19 cellular contexts compared by ENCODE assay signal in genomic region chr6:82257088-82257774, GRCh38. TPM values are rescaled to one million over a fixed set of nuclear protein-coding genes. Genes with fewer than 3 reads are reported as not detected.
DNase-seq lines count a peak whose midpoint lies in the region; ATAC-seq, FAIRE-seq and TF ChIP-seq lines count a peak whose summit lies in the region.
"Had no signal": no experiment of that assay in that cellular context is flagged by ENCODE, and none has a peak within 500 bp of the region (broad histone marks: within the 10 kb centered on the region; RNA-seq: fewer than 3 reads in every experiment).

No MANE protein-coding gene starts in this region.

- H3K4me3 ChIP-seq in Loucy (ENCODE audit: low read length, poor library complexity, severe bottlenecking) = no peak overlapping the region
- H3K4me3 ChIP-seq in K562 = no peak overlapping the region
- H3K4me3 ChIP-seq in osteoblast (ENCODE audit: insufficient read depth, low read length) = no peak overlapping the region
- H3K4me3 ChIP-seq in effector memory CD4-positive, alpha-beta T cell (ENCODE audit: insufficient read depth, low read depth, low read length, poor library complexity, severe bottlenecking) = no peak overlapping the region

- H3K9me1 ChIP-seq in K562 (ENCODE audit: control insufficient read depth, insufficient read depth, low read length) = no peaks in the 10 kb centered on the region

- no peaks in the 10 kb centered on the region for H3F3A ChIP-seq in Loucy (ENCODE audit: low read depth)

- H3K4me1 ChIP-seq in Loucy (ENCODE audit: insufficient read depth, low read length, poor library complexity, severe bottlenecking) (no peaks in the 10 kb centered on the region), K562 (replicated peaks in 1 of 2; ENCODE audit: control insufficient read depth in 2 of 2, insufficient read depth in 2 of 2, low read length in 2 of 2) (no peaks in the 10 kb centered on the region; a peak in 1 of 5 replicates), osteoblast (ENCODE audit: insufficient read depth, low read length) (peaks cover 16% of the 10 kb centered on the region)
- no peaks in the 10 kb centered on the region for H3K4me1 ChIP-seq in effector memory CD4-positive, alpha-beta T cell (ENCODE audit: control insufficient read depth, insufficient read depth, low read length, poor library complexity, severe bottlenecking)

- TF ChIP-seq CTCF in Loucy (conservative IDR thresholded peaks at IDR 0.05; ENCODE audit: low read length) (peak; percentile 29; the same call in 1 of the 2 replicates), K562 (IDR thresholded peaks at IDR 0.05 in 2 of 3, conservative IDR thresholded peaks at IDR 0.05 in 1 of 3; ENCODE audit: insufficient read depth in 2 of 3, low read depth in 1 of 3, low read length in 3 of 3) (peak in 1 of 3 experiments; percentile 37; a peak in 2 of 6 replicates), osteoblast (IDR thresholded peaks at IDR 0.05; ENCODE audit: extremely low read depth, low read depth, low read length) (peak; percentile 11)

- no peaks in the 10 kb centered on the region for H3K9me2 ChIP-seq in Loucy (replicated peaks; ENCODE audit: low read depth, low read length)

- H3K9me3 ChIP-seq in Loucy (ENCODE audit: insufficient read depth, low read depth, low read length) (no peaks in the 10 kb centered on the region), K562 (replicated peaks; ENCODE audit: control insufficient read depth, insufficient read depth, low read depth, low read length) (no peaks in the 10 kb centered on the region), osteoblast (ENCODE audit: low read depth, low read length) (no peaks in the 10 kb centered on the region)
- no peaks in the 10 kb centered on the region for H3K9me3 ChIP-seq in effector memory CD4-positive, alpha-beta T cell (ENCODE audit: control insufficient read depth, low read length)

- no peak for TF ChIP-seq EP300 in K562 (IDR thresholded peaks at IDR 0.05; ENCODE audit: low read length)

- no peak overlapping the region for H3K9ac ChIP-seq in Loucy (ENCODE audit: low read depth, low read length, poor library complexity, severe bottlenecking)
- no peak overlapping the region for H3K9ac ChIP-seq in K562 (ENCODE audit: insufficient read depth in 1 of 2, low read depth in 2 of 2, low read length in 2 of 2)

- no TSS peak for BruUV-seq in K562 (replicated peaks; lab: Mats Ljungman, UMichigan)

- H3K27me3 ChIP-seq in Loucy (ENCODE audit: insufficient read depth, low read length, poor library complexity, severe bottlenecking) = no peaks in the 10 kb centered on the region
- H3K27me3 ChIP-seq in K562 (ENCODE audit: control insufficient read depth in 2 of 2, insufficient read depth in 2 of 2, low read length in 2 of 2) = no peaks in the 10 kb centered on the region
- H3K27me3 ChIP-seq in osteoblast (ENCODE audit: insufficient read depth, low read length) = no peaks in the 10 kb centered on the region
- H3K27me3 ChIP-seq in effector memory CD4-positive, alpha-beta T cell (replicated peaks; ENCODE audit: control insufficient read depth, insufficient read depth, low read length, poor library complexity, severe bottlenecking) = no peaks in the 10 kb centered on the region

- POLR2A ChIA-PET in K562 (lab: Yijun Ruan, JAX) = interaction anchor here (0.7 kb wide), 1 partner anchor 128 kb away, joined by 3 read pairs; no protein-coding TSS in a partner anchor

- H3K27ac ChIP-seq in K562 (ENCODE audit: extremely low read depth, low read depth, low read length) (no peak overlapping the region), osteoblast (ENCODE audit: low read depth, low read length) (no peak overlapping the region)
- no peak overlapping the region for H3K27ac ChIP-seq in effector memory CD4-positive, alpha-beta T cell (ENCODE audit: insufficient read depth, low read length, poor library complexity, severe bottlenecking)

- TF ChIP-seq POLR2A in K562 (conservative IDR thresholded peaks at IDR 0.05) = no peak

- H4K20me1 ChIP-seq in Loucy (ENCODE audit: insufficient read depth, low read length, poor library complexity, severe bottlenecking) (no peaks in the 10 kb centered on the region), K562 (replicated peaks; ENCODE audit: control insufficient read depth, insufficient read depth, low read length) (no peaks in the 10 kb centered on the region), osteoblast (ENCODE audit: insufficient read depth, low read length) (no peaks in the 10 kb centered on the region)

- intact Hi-C loops in K562 (cut with micrococcal nuclease) = no loop called here

- FAIRE-seq in K562 (lab: Jason Lieb, UNC) = no peak
- FAIRE-seq: astrocyte, colon had no signal

- no peak overlapping the region for H3K4me2 ChIP-seq in Loucy (ENCODE audit: low read depth, low read length, poor library complexity, severe bottlenecking)
- H3K4me2 ChIP-seq in K562 (ENCODE audit: insufficient read depth, low read length) = no peak overlapping the region
- no peak overlapping the region for H3K4me2 ChIP-seq in osteoblast (ENCODE audit: insufficient read depth, low read length)

- in situ Hi-C loops in K562 (cut with MboI) = no loop called here

- DNase-seq in SIG-M5 treated with dmso at 0.1 percent for 504 hours (lab: John Stamatoyannopoulos, UW; ENCODE audit: unreplicated experiment) (peak; percentile 20), SIG-M5 (lab: John Stamatoyannopoulos, UW) (no peak), K562 (ENCODE audit: extremely low read depth in 1 of 4, low spot score in 3 of 4) (no peak), osteoblast (ENCODE audit: insufficient read length, low spot score, missing footprints) (no peak), LoVo (ENCODE audit: low spot score) (no peak)
- no peak for DNase-seq in effector memory CD4-positive, alpha-beta T cell
- DNase-seq: ACHN; activated CD4-positive, alpha-beta memory T cell treated with anti-CD3 and anti-CD28 coated beads for 36 hours; activated naive CD4-positive, alpha-beta T cell treated with anti-CD3 and anti-CD28 coated beads, Interleukin-2, amount 10 ng/mL, durations not matched to agents 7 days and 5 days; CD4-positive, CD25-positive, alpha-beta regulatory T cell; DMS79 treated with DMSO at 0.1 percent for 48 hours; H7; KBM-7; NCI-H1092 treated with DMSO at 0.1 percent for 48 hours; NCI-H2171 had no signal

- CTCF ChIA-PET in K562 (lab: Yijun Ruan, JAX; ENCODE audit: low intra/inter-chr PET ratio) = no interaction called here

- peak in 1 of 2 experiments; percentile 22; a peak in 2 of 4 replicates for TF ChIP-seq RAD21 in K562 (CRISPR knock-in tag; conservative IDR thresholded peaks at IDR 0.05 in 1 of 2, IDR thresholded peaks at IDR 0.05 in 1 of 2)

- WGBS in K562 (ENCODE audit: insufficient coverage, low coverage, missing lambda C conversion rate) = 13% methylated on average over 1 of the region's 1 CpG

- H3K36me3 ChIP-seq in Loucy (ENCODE audit: insufficient read depth, low read length) = no peaks in the 10 kb centered on the region
- H3K36me3 ChIP-seq in K562 (ENCODE audit: control insufficient read depth, insufficient read depth, low read length) = no peaks in the 10 kb centered on the region
- no peaks in the 10 kb centered on the region for H3K36me3 ChIP-seq in osteoblast (ENCODE audit: insufficient read depth, low read length)
- no peaks in the 10 kb centered on the region for H3K36me3 ChIP-seq in effector memory CD4-positive, alpha-beta T cell (ENCODE audit: control insufficient read depth, insufficient read depth, low read length)

- no peak overlapping the region for H2AFZ ChIP-seq in Loucy (ENCODE audit: low read length)
- H2AFZ ChIP-seq in K562 (ENCODE audit: low read depth, low read length) = no peak overlapping the region
- H2AFZ ChIP-seq in osteoblast (ENCODE audit: low read length) = no peak overlapping the region

- H3K79me2 ChIP-seq in Loucy (ENCODE audit: insufficient read depth, low read length) = no peaks in the 10 kb centered on the region
- H3K79me2 ChIP-seq in K562 (ENCODE audit: control insufficient read depth, insufficient read depth, low read length) = no peaks in the 10 kb centered on the region
- H3K79me2 ChIP-seq in osteoblast (ENCODE audit: insufficient read depth, low read length) = no peaks in the 10 kb centered on the region

- ATAC-seq in K562 (no peak), HG02840 (IDR thresholded peaks at IDR 0.05; ENCODE audit: low FRiP score, unreplicated experiment) (no peak)

TF ChIP-seq in K562, 482 proteins besides CTCF, POLR2A, EP300 and RAD21 (continues in another document):
- TF ChIP-seq, protein P1, sequence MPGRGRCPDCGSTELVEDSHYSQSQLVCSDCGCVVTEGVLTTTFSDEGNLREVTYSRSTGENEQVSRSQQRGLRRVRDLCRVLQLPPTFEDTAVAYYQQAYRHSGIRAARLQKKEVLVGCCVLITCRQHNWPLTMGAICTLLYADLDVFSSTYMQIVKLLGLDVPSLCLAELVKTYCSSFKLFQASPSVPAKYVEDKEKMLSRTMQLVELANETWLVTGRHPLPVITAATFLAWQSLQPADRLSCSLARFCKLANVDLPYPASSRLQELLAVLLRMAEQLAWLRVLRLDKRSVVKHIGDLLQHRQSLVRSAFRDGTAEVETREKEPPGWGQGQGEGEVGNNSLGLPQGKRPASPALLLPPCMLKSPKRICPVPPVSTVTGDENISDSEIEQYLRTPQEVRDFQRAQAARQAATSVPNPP (IDR thresholded peaks at IDR 0.05; ENCODE audit: borderline replicate concordance, insufficient read depth, insufficient read length) = no peak
- TF ChIP-seq RBM14 (IDR thresholded peaks at IDR 0.05; ENCODE audit: borderline replicate concordance, insufficient read depth, low read depth, low read length) = no peak

RNA-seq across cellular contexts. Expression of gene IBTK, which starts 9.7 kb away (rescaled TPM):
- total RNA-seq in K562 (2011; cell fraction: chromatin; rRNA removed; ENCODE audit: low replicate concordance) = 28.6 and 102 TPM in 2 replicates
- 13.7 and 19.1 TPM in 2 replicates for total RNA-seq in K562 (2011; cell fraction: nucleolus; rRNA removed)
- total RNA-seq in K562 (2011; cell fraction: nucleoplasm; rRNA removed) = 31.2 and 36.9 TPM in 2 replicates
- total RNA-seq in K562 (2014; rRNA removed) (15.8 and 17.3 TPM in 2 replicates), K562 (2014; rRNA removed; fragmentation: Illumina TruSeq; extraction: Trizol) (33.9 and 40.4 TPM in 2 replicates), K562 (2015; rRNA removed; fragmentation: Illumina TruSeq; extraction: Trizol) (31.6 and 36.4 TPM in 2 replicates), K562 (2021) (22.2 and 22.9 TPM in 2 replicates), osteoblast (70.6 and 72.8 TPM in 2 replicates)
- polyA plus RNA-seq in K562 (2011; rRNA removed) (18.3 and 25.6 TPM in 2 replicates), K562 (2014; fragmentation: Illumina TruSeq; extraction: Trizol) (19.8 and 21.8 TPM in 2 replicates), K562 (2014; fragmentation: Nextera tagmentation; extraction: Ambion mirVana) (10 to 100 TPM; 13.2 to 16.9 TPM), K562 (2014; rRNA removed) (13.3 and 15.9 TPM in 2 replicates)
- 3.0 and 5.8 TPM in 2 replicates for polyA plus RNA-seq in K562 (2011; cell fraction: cytosol; rRNA removed)
- 13.8 and 17.4 TPM in 2 replicates for polyA plus RNA-seq in K562 (2011; cell fraction: nucleus; rRNA removed)
- polyA plus RNA-seq in K562 (2012) = 12.8 and 14.0 TPM in 2 replicates
- polyA minus RNA-seq in K562 (2011; rRNA and poly(A)+ RNA removed) = 67.7 and 72.7 TPM in 2 replicates
- 17.6 and 20.9 TPM in 2 replicates for polyA minus RNA-seq in K562 (2011; cell fraction: cytosol; rRNA and poly(A)+ RNA removed)
- polyA minus RNA-seq in K562 (2011; cell fraction: nucleus; rRNA and poly(A)+ RNA removed) = 30.8 and 51.0 TPM in 2 replicates
